Comparison of ENCODE assay signal across 9 cellular contexts in genomic region chr2:119683717-119684443, GRCh38. TPM values are rescaled to one million over a fixed set of nuclear protein-coding genes. Genes with fewer than 3 reads are reported as not detected.
DNase-seq lines count a peak whose midpoint lies in the region; ATAC-seq and TF ChIP-seq lines count a peak whose summit lies in the region.
"Had no signal": no experiment of that assay in that cellular context is flagged by ENCODE, and none has a peak within 500 bp of the region (broad histone marks: within the 10 kb centered on the region; RNA-seq: fewer than 3 reads in every experiment).

No MANE protein-coding gene starts in this region.

- H3K27ac Mint-ChIP-seq in activated T-helper 17 cell treated with anti-CD3 and anti-CD28 coated beads, Interleukin-2, amount 50 U/mL, for 72 hours: peak overlapping the region; percentile 64

- H3K9ac ChIP-seq in HUES6 (ENCODE audit: low read length): peak overlapping the region; percentile 42

- peaks cover under 1% of the 10 kb centered on the region for H3K36me3 Mint-ChIP-seq in activated T-helper 17 cell treated with anti-CD3 and anti-CD28 coated beads, Interleukin-2, amount 50 U/mL, for 72 hours (ENCODE audit: low read depth)

- no peaks in the 10 kb centered on the region for H3K27me3 ChIP-seq in HUES6 (ENCODE audit: control insufficient read depth, insufficient read depth, low read length)
- H3K27me3 ChIP-seq in gastroesophageal sphincter: no peaks in the 10 kb centered on the region
- H3K27me3 ChIP-seq in spleen (replicated peaks in 1 of 7): no peaks in the 10 kb centered on the region

- no peaks in the 10 kb centered on the region for H3K27me3 Mint-ChIP-seq in activated T-helper 17 cell treated with anti-CD3 and anti-CD28 coated beads, Interleukin-2, amount 50 U/mL, for 72 hours

- no peak for TF ChIP-seq CTCF in gastroesophageal sphincter (IDR thresholded peaks at IDR 0.05)
- no peak for TF ChIP-seq CTCF in spleen (IDR thresholded peaks at IDR 0.05 in 8 of 11, conservative IDR thresholded peaks at IDR 0.05 in 3 of 11)
- no peak for TF ChIP-seq CTCF in GM20000 (IDR thresholded peaks at IDR 0.05; ENCODE audit: extremely low read depth, missing control alignments)

- H3K9me3 ChIP-seq in HUES6 (ENCODE audit: control insufficient read depth, insufficient read depth, low read depth, low read length): no peaks in the 10 kb centered on the region
- H3K9me3 ChIP-seq in gastroesophageal sphincter: no peaks in the 10 kb centered on the region
- no peaks in the 10 kb centered on the region for H3K9me3 ChIP-seq in spleen

- DNase-seq in spleen (peak; percentile 66), SIG-M5 (lab: John Stamatoyannopoulos, UW) (no peak), NCI-H128 (lab: John Stamatoyannopoulos, UW; ENCODE audit: unreplicated experiment) (no peak), GM20000 (ENCODE audit: low spot score) (no peak)
- DNase-seq: activated T-cell treated with anti-CD3 and anti-CD28 coated beads, Interleukin-2, amount 50 U/mL, for 48 hours; effector CD4-positive, alpha-beta T cell had no signal

- H3K4me3 ChIP-seq in HUES6 (ENCODE audit: low read depth, low read length): peak overlapping the region; percentile 30; the same call in 1 of the 2 replicates
- no peak overlapping the region for H3K4me3 ChIP-seq in gastroesophageal sphincter
- no peak overlapping the region for H3K4me3 ChIP-seq in spleen

- TF ChIP-seq POLR2A in gastroesophageal sphincter (IDR thresholded peaks at IDR 0.05) (no peak), spleen (IDR thresholded peaks at IDR 0.05) (no peak)

- peaks cover 25% of the 10 kb centered on the region for H3K36me3 ChIP-seq in HUES6 (ENCODE audit: control insufficient read depth, insufficient read depth, low read length)
- H3K36me3 ChIP-seq in gastroesophageal sphincter: peaks cover 0 to 51% of the 10 kb centered on the region in 2 donors
- peaks cover 0 to 42% (median 21%) of the 10 kb centered on the region in 6 donors for H3K36me3 ChIP-seq in spleen

- peaks cover 26% of the 10 kb centered on the region for H3K4me1 Mint-ChIP-seq in activated T-helper 17 cell treated with anti-CD3 and anti-CD28 coated beads, Interleukin-2, amount 50 U/mL, for 72 hours

- peaks cover 32% of the 10 kb centered on the region for H3K4me1 ChIP-seq in HUES6 (ENCODE audit: control insufficient read depth, insufficient read depth, low read length)
- peaks cover 0 to 33% (median 3%) of the 10 kb centered on the region in 3 donors for H3K4me1 ChIP-seq in gastroesophageal sphincter
- peaks cover 0 to 22% (median 15%) of the 10 kb centered on the region in 6 donors for H3K4me1 ChIP-seq in spleen

- no peaks in the 10 kb centered on the region for H3K9me3 Mint-ChIP-seq in activated T-helper 17 cell treated with anti-CD3 and anti-CD28 coated beads, Interleukin-2, amount 50 U/mL, for 72 hours

- no peak for TF ChIP-seq EP300 in gastroesophageal sphincter (IDR thresholded peaks at IDR 0.05)

- WGBS in gastroesophageal sphincter (ENCODE audit: low coverage in 1 of 2), 2 donors: 40 to 61% methylated on average over 10 to 22 of the region's 22 CpGs
- 69 to 82% (median 77%) methylated on average over 22 of the region's 22 CpGs for WGBS in spleen, 5 donors

- no peak overlapping the region for H3K4me3 Mint-ChIP-seq in activated T-helper 17 cell treated with anti-CD3 and anti-CD28 coated beads, Interleukin-2, amount 50 U/mL, for 72 hours

- no peak overlapping the region for H3K27ac ChIP-seq in HUES6 (ENCODE audit: low read depth, low read length)
- H3K27ac ChIP-seq in gastroesophageal sphincter: peak overlapping the region in 3 of 4 donors; percentile 52 to 54 (median 53)
- no peak overlapping the region for H3K27ac ChIP-seq in spleen

- ATAC-seq in activated T-helper 17 cell treated with anti-CD3 and anti-CD28 coated beads, Interleukin-2, amount 50 U/mL, for 72 hours (replicated peaks): no peak
- ATAC-seq in gastroesophageal sphincter: no peak

- intact Hi-C loops in spleen (cut with DNase I; ENCODE audit: low total_unique reads): no loop called here

RNA-seq across cellular contexts. Expression of gene TMEM177, which starts 4.9 kb away (rescaled TPM):
- total RNA-seq in activated T-helper 17 cell treated with anti-CD3 and anti-CD28 coated beads, Interleukin-2, amount 50 U/mL, for 72 hours: 10 to 100 TPM in 1 of 2 donors, 1 to 10 TPM in 1; 7.5 to 11.2 TPM
- 10 to 100 TPM in 1 of 4 donors, 1 to 10 TPM in 3; 3.6 to 13.1 (median 7.4) TPM for total RNA-seq in gastroesophageal sphincter
- 1 to 10 TPM; 6.6 to 9.5 (median 7.5) TPM for total RNA-seq in spleen
- 1 to 10 TPM; 3.7 to 8.2 (median 8.0) TPM for polyA plus RNA-seq in spleen

Comparison
In these comparisons a context has a peak if more than half of its experiments do, and no peak if none do; other contexts are left out.
1. H3K27ac ChIP-seq: peak in gastroesophageal sphincter (3 of 4); none in HUES6 (single experiment) and spleen (0 of 8).